ENCODE assay signal across 3 cellular contexts in genomic region chr22:46356496-46357185, GRCh38.
TF ChIP-seq lines count a peak whose summit lies in the region.

No MANE protein-coding gene starts in this region.

TF ChIP-seq in SK-N-SH, 30 proteins besides CTCF, POLR2A, EP300 and RAD21 (continues in another document):
- TF ChIP-seq ELF1 (IDR thresholded peaks at IDR 0.05) (no peak), FOSL2 (IDR thresholded peaks at IDR 0.05; ENCODE audit: borderline replicate concordance, low read depth) (no peak), USF1 (IDR thresholded peaks at IDR 0.05; ENCODE audit: borderline replicate concordance, low read depth) (no peak), TCF12 (IDR thresholded peaks at IDR 0.05) (no peak), MXI1 (IDR thresholded peaks at IDR 0.05; ENCODE audit: low read depth, low read length) (no peak), JUND (IDR thresholded peaks at IDR 0.05) (no peak), FOXM1 (IDR thresholded peaks at IDR 0.05; ENCODE audit: low read depth) (no peak), MAX (IDR thresholded peaks at IDR 0.05; ENCODE audit: low read depth) (no peak), CHD2 (IDR thresholded peaks at IDR 0.05; ENCODE audit: low read length, partially characterized antibody) (no peak), TAF1 (IDR thresholded peaks at IDR 0.05; ENCODE audit: borderline replicate concordance, low read depth, low read length) (no peak), EZH2phosphoT487 (IDR thresholded peaks at IDR 0.05; ENCODE audit: borderline replicate concordance, low read depth) (no peak), ZBTB33 (IDR thresholded peaks at IDR 0.05; ENCODE audit: borderline replicate concordance, low read depth) (no peak), YY1 (IDR thresholded peaks at IDR 0.05; ENCODE audit: low read depth) (no peak), NFIC (IDR thresholded peaks at IDR 0.05; ENCODE audit: borderline replicate concordance) (no peak), USF2 (IDR thresholded peaks at IDR 0.05; ENCODE audit: borderline replicate concordance, low read depth, low read length) (no peak), RCOR1 (IDR thresholded peaks at IDR 0.05; ENCODE audit: low read length) (no peak)

TF ChIP-seq in SK-N-SH treated with all-trans-retinoic acid at 6 μM for 48 hours, 23 proteins besides CTCF, POLR2A, EP300 and RAD21:
- TF ChIP-seq ZFP30 (CRISPR knock-in tag; IDR thresholded peaks at IDR 0.05) (no peak), TSHZ2 (CRISPR knock-in tag; IDR thresholded peaks at IDR 0.05) (no peak), CSRNP3 (CRISPR knock-in tag; IDR thresholded peaks at IDR 0.05) (no peak), ARNTL (CRISPR knock-in tag; IDR thresholded peaks at IDR 0.05; ENCODE audit: borderline replicate concordance, low read depth) (no peak), ESRRG (CRISPR knock-in tag; IDR thresholded peaks at IDR 0.05) (no peak), CSDC2 (CRISPR knock-in tag; IDR thresholded peaks at IDR 0.05) (no peak), PPARA (CRISPR knock-in tag; IDR thresholded peaks at IDR 0.05; ENCODE audit: borderline replicate concordance) (no peak), SNAI2 (CRISPR knock-in tag; IDR thresholded peaks at IDR 0.05) (no peak), ISL1 (CRISPR knock-in tag; IDR thresholded peaks at IDR 0.05) (no peak), BACH2 (CRISPR knock-in tag; IDR thresholded peaks at IDR 0.05; ENCODE audit: borderline replicate concordance) (no peak), OSR1 (CRISPR knock-in tag; IDR thresholded peaks at IDR 0.05) (no peak), PATZ1 (CRISPR knock-in tag; IDR thresholded peaks at IDR 0.05; ENCODE audit: borderline replicate concordance) (no peak), ZNF70 (CRISPR knock-in tag; IDR thresholded peaks at IDR 0.05) (no peak), ZNF8 (CRISPR knock-in tag; IDR thresholded peaks at IDR 0.05) (no peak), GLIS3 (CRISPR knock-in tag; IDR thresholded peaks at IDR 0.05) (no peak), POU6F1 (CRISPR knock-in tag; IDR thresholded peaks at IDR 0.05; ENCODE audit: borderline replicate concordance, low read depth) (no peak), ZFP3 (CRISPR knock-in tag; IDR thresholded peaks at IDR 0.05) (no peak), TOX (CRISPR knock-in tag; IDR thresholded peaks at IDR 0.05; ENCODE audit: borderline replicate concordance) (no peak), RARB (CRISPR knock-in tag; IDR thresholded peaks at IDR 0.05) (no peak)

TF ChIP-seq in HepG2, 621 proteins besides CTCF, POLR2A, EP300 and RAD21:
- TF ChIP-seq TMF1 (CRISPR knock-in tag; IDR thresholded peaks at IDR 0.05; ENCODE audit: low read depth) (no peak), ZNF136 (CRISPR knock-in tag; IDR thresholded peaks at IDR 0.05; ENCODE audit: low read depth) (no peak), POLR2G (IDR thresholded peaks at IDR 0.05; ENCODE audit: low read depth, low read length) (peak; percentile 16; the same call in 1 of the 2 replicates)
